37 cellular contexts compared by ENCODE assay signal in the genomic region with DNA sequence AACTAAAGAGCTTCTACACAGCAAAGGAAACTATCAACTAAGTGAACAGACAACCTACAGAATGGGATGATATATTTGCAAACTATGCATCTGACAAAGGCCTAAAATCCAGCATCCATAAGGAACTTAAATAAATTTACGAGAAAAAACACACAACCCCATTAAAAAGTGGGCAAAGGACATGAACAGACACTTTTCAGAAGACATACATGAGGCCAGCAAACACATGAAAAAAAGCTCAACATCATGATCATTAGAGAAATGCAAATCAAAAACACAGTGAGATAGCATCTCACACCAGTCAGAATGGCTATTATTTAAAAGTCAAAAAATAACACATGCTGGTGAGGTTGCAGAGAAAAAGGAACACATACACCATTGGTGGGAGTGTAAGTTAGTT.
"Had no signal": no experiment of that assay in that cellular context is flagged by ENCODE, and none has a peak within 500 bp of the region (broad histone marks: within the 10 kb centered on the region; RNA-seq: fewer than 3 reads in every experiment).

No MANE protein-coding gene starts in this region.

- H3K9me3 ChIP-seq: MG63 had no signal

- DNase-seq: Karpas-422, Kasumi-1, MG63, MM.1S, NCI-H1048, NCI-H1092, NCI-H1092 treated with DMSO at 0.1 percent for 48 hours, NCI-H1105, NCI-H1105 treated with DMSO at 0.1 percent for 48 hours, NCI-H1417, NCI-H1417 treated with DMSO at 0.1 percent for 48 hours, NCI-H1436, NCI-H1436 treated with DMSO at 0.1 percent for 48 hours, NCI-H146, NCI-H1694, NCI-H1694 treated with DMSO at 0.1 percent for 48 hours, NCI-H187, NCI-H187 treated with DMSO at 0.1 percent for 48 hours, NCI-H1930, NCI-H2029, NCI-H2029 treated with DMSO at 0.1 percent for 48 hours, NCI-H2081, NCI-H2081 treated with DMSO at 0.1 percent for 48 hours, NCI-H2107, NCI-H2171, NCI-H2171 treated with DMSO at 0.1 percent for 48 hours, NCI-H2227 treated with DMSO at 0.1 percent for 48 hours, NCI-H226, NCI-H345, NCI-H446, NCI-H446 treated with DMSO at 0.1 percent for 48 hours, NCI-H510A, NCI-H510A treated with DMSO at 0.1 percent for 48 hours, NCI-H524, NCI-H524 treated with DMSO at 0.1 percent for 48 hours, NCI-H526, NCI-H526 treated with DMSO at 0.1 percent for 48 hours had no signal

- H3K4me3 ChIP-seq: MG63 had no signal

- H3K36me3 ChIP-seq: MG63 had no signal

- H3K27me3 ChIP-seq: MG63 had no signal
